In genomic region chr6:55082021-55082420, GRCh38 we compare ENCODE assay signal across 21 cellular contexts.
"Had no signal": no experiment of that assay in that cellular context is flagged by ENCODE, and none has a peak within 500 bp of the region (broad histone marks: within the 10 kb centered on the region; RNA-seq: fewer than 3 reads in every experiment).

No MANE protein-coding gene starts in this region.

- H3K27ac ChIP-seq: brain microvascular endothelial cell, coronary artery, epithelial cell of prostate, lower lobe of right lung, spleen, thoracic aorta, WERI-Rb-1 had no signal

- H3K4me1 ChIP-seq: lower lobe of right lung, spleen had no signal

- H3K36me3 ChIP-seq: brain microvascular endothelial cell, lower lobe of right lung, spleen, thoracic aorta, WERI-Rb-1 had no signal

- DNase-seq: activated CD4-positive, alpha-beta T cell treated with anti-CD3 and anti-CD28 coated beads, Interleukin-2, amount 10 ng/mL, durations not matched to agents 7 days and 5 days; activated CD4-positive, CD25-positive, alpha-beta regulatory T cell treated with anti-CD3 and anti-CD28 coated beads, Interleukin-2, amount 50 U/mL, for 72 hours; activated CD8-positive, alpha-beta T cell treated with anti-CD3 and anti-CD28 coated beads, Interleukin-2, amount 10 ng/mL, durations not matched to agents 7 days and 5 days; activated gamma-delta T cell; activated naive CD4-positive, alpha-beta T cell treated with anti-CD3 and anti-CD28 coated beads, Interleukin-2, amount 50 U/mL, for 16 hours; activated naive CD8-positive, alpha-beta T cell treated with anti-CD3 and anti-CD28 coated beads, Interleukin-2, amount 50 U/mL, for 24 hours; anterior cingulate cortex; brain microvascular endothelial cell; cerebellar nuclear complex; endodermal cell; lower lobe of right lung; naive thymus-derived CD8-positive, alpha-beta T cell; spleen; stimulated activated CD4-positive, alpha-beta T cell treated with anti-CD3 and anti-CD28 coated beads, Interleukin-4, amount 100 ng/mL, for 1 hour; stimulated activated naive CD4-positive, alpha-beta T cell treated with Interleukin-2 at 50 U/mL for 16 hours; T-cell; WERI-Rb-1 had no signal

- H3K27me3 ChIP-seq: brain microvascular endothelial cell, spleen had no signal

- ATAC-seq: activated CD8-positive, alpha-beta T cell treated with anti-CD3 and anti-CD28 coated beads, Interleukin-2, amount 10 ng/mL, durations not matched to agents 7 days and 5 days; activated naive CD8-positive, alpha-beta T cell treated with anti-CD3 and anti-CD28 coated beads, Interleukin-2, amount 50 U/mL, for 24 hours; left lobe of liver; lower lobe of right lung; naive thymus-derived CD8-positive, alpha-beta T cell; T-cell had no signal

- H3K4me3 ChIP-seq: coronary artery, lower lobe of right lung, spleen, thoracic aorta had no signal

- H3K9me3 ChIP-seq: lower lobe of right lung, thoracic aorta had no signal
